Comparison of ENCODE assay signal across 12 cellular contexts in genomic region chr7:44466300-44467216, GRCh38.
A peak's percentile ranks its signal among the peaks of the same experiment; 100 is the strongest.
DNase-seq lines count a peak whose midpoint lies in the region.
"Had no signal": no experiment of that assay in that cellular context is flagged by ENCODE, and none has a peak within 500 bp of the region (broad histone marks: within the 10 kb centered on the region; RNA-seq: fewer than 3 reads in every experiment).

No MANE protein-coding gene starts in this region.

- DNase-seq in activated T-cell treated with anti-CD3 and anti-CD28 coated beads, Interleukin-2, amount 50 U/mL, for 24 hours = peak; percentile 38
- DNase-seq in activated T-cell treated with anti-CD3 and anti-CD28 coated beads for 4 hours (no peak), fibroblast of the conjunctiva (ENCODE audit: low read depth) (peak; percentile 51), activated gamma-delta T cell treated with Interleukin-2 at 50 U/mL for 16 hours (no peak), putamen (ENCODE audit: low spot score) (no peak), NCI-H2196 (lab: John Stamatoyannopoulos, UW; ENCODE audit: unreplicated experiment) (no peak)
- DNase-seq: NCI-H2107, T-helper 1 cell, upper lobe of left lung had no signal

- peaks cover 79% of the 10 kb centered on the region for H3K4me1 Mint-ChIP-seq in activated T-cell treated with anti-CD3 and anti-CD28 coated beads, Interleukin-2, amount 50 U/mL, for 24 hours (ENCODE audit: low read depth)
- H3K4me1 Mint-ChIP-seq in activated naive CD8-positive, alpha-beta T cell (ENCODE audit: low read depth) = peaks cover 74% of the 10 kb centered on the region
- H3K4me1 Mint-ChIP-seq in stimulated activated naive CD8-positive, alpha-beta T cell treated with anti-CD3 and anti-CD28 coated beads, Interleukin-15, Interleukin-2, amounts not matched to agents 100 ng/mL and 50 ng/mL, for 24 hours (ENCODE audit: low read depth) = peaks cover 61% of the 10 kb centered on the region

- no peaks in the 10 kb centered on the region for H3K9me3 Mint-ChIP-seq in activated T-cell treated with anti-CD3 and anti-CD28 coated beads, Interleukin-2, amount 50 U/mL, for 24 hours
- no peaks in the 10 kb centered on the region for H3K9me3 Mint-ChIP-seq in activated naive CD8-positive, alpha-beta T cell (ENCODE audit: low read depth)
- no peaks in the 10 kb centered on the region for H3K9me3 Mint-ChIP-seq in stimulated activated naive CD8-positive, alpha-beta T cell treated with anti-CD3 and anti-CD28 coated beads, Interleukin-15, Interleukin-2, amounts not matched to agents 100 ng/mL and 50 ng/mL, for 24 hours
- H3K9me3 Mint-ChIP-seq: brain had no signal

- peaks cover 86% of the 10 kb centered on the region for H3K36me3 Mint-ChIP-seq in activated T-cell treated with anti-CD3 and anti-CD28 coated beads, Interleukin-2, amount 50 U/mL, for 24 hours (ENCODE audit: low read depth)
- peaks cover 10% of the 10 kb centered on the region for H3K36me3 Mint-ChIP-seq in activated naive CD8-positive, alpha-beta T cell
- H3K36me3 Mint-ChIP-seq in stimulated activated naive CD8-positive, alpha-beta T cell treated with anti-CD3 and anti-CD28 coated beads, Interleukin-15, Interleukin-2, amounts not matched to agents 100 ng/mL and 50 ng/mL, for 24 hours (ENCODE audit: low read depth) = peaks cover 70% of the 10 kb centered on the region

- peak overlapping the region; percentile 79 for H3K27ac Mint-ChIP-seq in activated T-cell treated with anti-CD3 and anti-CD28 coated beads, Interleukin-2, amount 50 U/mL, for 24 hours
- peak overlapping the region; percentile 78 for H3K27ac Mint-ChIP-seq in activated naive CD8-positive, alpha-beta T cell
- H3K27ac Mint-ChIP-seq in stimulated activated naive CD8-positive, alpha-beta T cell treated with anti-CD3 and anti-CD28 coated beads, Interleukin-15, Interleukin-2, amounts not matched to agents 100 ng/mL and 50 ng/mL, for 24 hours = peak overlapping the region; percentile 62

- H3K4me3 Mint-ChIP-seq in activated T-cell treated with anti-CD3 and anti-CD28 coated beads, Interleukin-2, amount 50 U/mL, for 24 hours = no peak overlapping the region
- peak overlapping the region; percentile 12 for H3K4me3 Mint-ChIP-seq in activated naive CD8-positive, alpha-beta T cell
- peak overlapping the region; percentile 25 for H3K4me3 Mint-ChIP-seq in stimulated activated naive CD8-positive, alpha-beta T cell treated with anti-CD3 and anti-CD28 coated beads, Interleukin-15, Interleukin-2, amounts not matched to agents 100 ng/mL and 50 ng/mL, for 24 hours
- H3K4me3 Mint-ChIP-seq: brain had no signal

- no peaks in the 10 kb centered on the region for H3K27me3 Mint-ChIP-seq in activated T-cell treated with anti-CD3 and anti-CD28 coated beads, Interleukin-2, amount 50 U/mL, for 24 hours
- H3K27me3 Mint-ChIP-seq in activated naive CD8-positive, alpha-beta T cell = no peaks in the 10 kb centered on the region
- H3K27me3 Mint-ChIP-seq in stimulated activated naive CD8-positive, alpha-beta T cell treated with anti-CD3 and anti-CD28 coated beads, Interleukin-15, Interleukin-2, amounts not matched to agents 100 ng/mL and 50 ng/mL, for 24 hours = no peaks in the 10 kb centered on the region

Comparison
In these comparisons a context has a peak if more than half of its experiments do, and no peak if none do; other contexts are left out.
1. DNase-seq: peak in activated T-cell treated with anti-CD3 and anti-CD28 coated beads, Interleukin-2, amount 50 U/mL, for 24 hours (single experiment) and fibroblast of the conjunctiva (single experiment); none in activated T-cell treated with anti-CD3 and anti-CD28 coated beads for 4 hours (single experiment), activated gamma-delta T cell treated with Interleukin-2 at 50 U/mL for 16 hours (single experiment), putamen (single experiment) and NCI-H2196 (single experiment).
2. Peak in every context shown above with its lines, with median percentiles within 50 percentile points of each other: H3K27ac Mint-ChIP-seq.